In the genomic region with DNA sequence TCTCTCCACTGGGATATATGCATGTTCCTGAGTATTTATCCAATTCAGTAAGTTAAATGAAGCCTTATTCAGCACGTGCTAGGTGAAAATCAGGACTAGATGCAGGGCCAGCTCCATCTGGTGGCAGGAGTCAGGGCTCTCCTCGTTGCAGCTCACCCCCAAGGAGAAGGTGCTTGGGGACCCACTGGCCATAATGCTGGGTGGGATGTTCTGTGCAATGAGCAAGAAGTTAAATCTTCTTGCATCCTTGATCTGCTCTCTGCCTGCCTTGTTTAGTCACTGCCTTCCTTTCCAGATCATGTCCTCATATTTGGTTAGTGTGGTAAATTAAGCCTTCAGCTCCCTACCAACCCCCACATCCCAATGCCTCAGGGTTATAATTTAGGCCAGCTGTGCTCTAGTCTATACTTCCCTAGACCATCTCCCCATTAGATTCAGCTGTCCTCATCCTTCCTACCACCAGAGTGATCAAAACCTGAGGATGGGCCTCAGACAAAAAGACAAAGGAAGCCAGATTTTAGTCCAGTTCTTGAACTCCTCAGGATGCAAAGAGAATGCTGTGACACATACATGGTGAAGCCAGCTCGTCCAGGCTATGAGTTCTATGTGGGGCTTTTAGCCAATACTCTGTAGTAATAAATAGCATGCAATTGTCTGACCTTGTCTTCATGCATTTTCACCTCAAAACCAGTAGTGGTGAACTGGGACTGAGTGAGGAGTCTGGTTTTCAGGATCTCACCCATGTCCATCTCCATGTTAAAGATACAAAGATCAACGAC, we compare ENCODE assay signal across 9 cellular contexts. TPM values are rescaled to one million over a fixed set of nuclear protein-coding genes. Genes with fewer than 3 reads are reported as not detected.
DNase-seq lines count a peak whose midpoint lies in the region; FAIRE-seq and TF ChIP-seq lines count a peak whose summit lies in the region.
"Had no signal": no experiment of that assay in that cellular context is flagged by ENCODE, and none has a peak within 500 bp of the region (broad histone marks: within the 10 kb centered on the region; RNA-seq: fewer than 3 reads in every experiment).

No MANE protein-coding gene starts in this region.

- H3K4me1 ChIP-seq in SK-N-SH (ENCODE audit: control insufficient read depth in 1 of 2, insufficient read depth in 2 of 2, low read depth in 1 of 2, low read length in 1 of 2), result peaks cover 0 to 2% of the 10 kb centered on the region in 2 experiments; a peak in 1 of 4 replicates
- peaks cover 27% of the 10 kb centered on the region for H3K4me1 ChIP-seq in keratinocyte (ENCODE audit: control insufficient read depth, extremely low read depth, insufficient read depth, low read length)
- H3K4me1 ChIP-seq in BE2C, result no peaks in the 10 kb centered on the region
- peaks cover 7% of the 10 kb centered on the region for H3K4me1 ChIP-seq in suprapubic skin

- TF ChIP-seq POLR2A in suprapubic skin (IDR thresholded peaks at IDR 0.05), result no peak

- POLR2A ChIA-PET in SK-N-SH (lab: Yijun Ruan, JAX), result no interaction called here

- peak; percentile 72 for DNase-seq in AG10803 (ENCODE audit: low read depth)
- peak; percentile 30 for DNase-seq in HT1080 (ENCODE audit: low read depth)
- peak; percentile 16 for DNase-seq in SK-N-SH
- DNase-seq in keratinocyte (ENCODE audit: low read depth, low spot score), result no peak
- DNase-seq in BE2C, result no peak
- DNase-seq in NK-92 treated with Interleukin-12 subunit alpha and Interleukin-12 subunit beta, amount 100 ng/mL, for 24 hours (lab: John Stamatoyannopoulos, UW), result no peak
- no peak for DNase-seq in T-helper 2 cell
- DNase-seq in suprapubic skin (ENCODE audit: low spot score in 2 of 2), result no peak

- FAIRE-seq in keratinocyte (lab: Jason Lieb, UNC), result peak; percentile 49
- FAIRE-seq: colon had no signal

- TF ChIP-seq EP300 in SK-N-SH (IDR thresholded peaks at IDR 0.05; ENCODE audit: borderline replicate concordance in 1 of 2, low read depth in 1 of 2, low read length in 1 of 2), result no peak
- no peak for TF ChIP-seq EP300 in suprapubic skin (IDR thresholded peaks at IDR 0.05)

- no peaks in the 10 kb centered on the region for H3K9me1 ChIP-seq in keratinocyte (ENCODE audit: control insufficient read depth, extremely low read depth, insufficient read depth, low read length)

- dilution Hi-C loops in keratinocyte (cut with MboI; ENCODE audit: extremely low pct_ligation_motif_present, low sequenced_read_pairs), result no loop called here

- H4K20me1 ChIP-seq in SK-N-SH (ENCODE audit: insufficient read depth) (no peaks in the 10 kb centered on the region), keratinocyte (ENCODE audit: control insufficient read depth, extremely low read depth, insufficient read depth, low read length) (no peaks in the 10 kb centered on the region)

- H3K9ac ChIP-seq in SK-N-SH (no peak overlapping the region), keratinocyte (ENCODE audit: control insufficient read depth, extremely low read depth, insufficient read depth, low read length) (no peak overlapping the region)

- H3K27me3 ChIP-seq in SK-N-SH (ENCODE audit: insufficient read depth) (no peaks in the 10 kb centered on the region), keratinocyte (ENCODE audit: control insufficient read depth, extremely low read depth, insufficient read depth, low read length) (no peaks in the 10 kb centered on the region), BE2C (no peaks in the 10 kb centered on the region), suprapubic skin (no peaks in the 10 kb centered on the region)

- peak; percentile 46 for TF ChIP-seq RAD21 in SK-N-SH (IDR thresholded peaks at IDR 0.05; ENCODE audit: low read length)

- H3K27ac ChIP-seq in SK-N-SH (ENCODE audit: low read depth in 2 of 2, low read length in 1 of 2) (no peak overlapping the region), keratinocyte (ENCODE audit: control insufficient read depth, insufficient read depth, low read length) (no peak overlapping the region), suprapubic skin (no peak overlapping the region)

- 6% methylated on average over 4 of the region's 4 CpGs for WGBS in SK-N-SH (ENCODE audit: low lambda C conversion rate)
- 37% methylated on average over 4 of the region's 4 CpGs for WGBS in suprapubic skin

- H3K9me3 ChIP-seq in SK-N-SH, result no peaks in the 10 kb centered on the region
- H3K9me3 ChIP-seq in keratinocyte (ENCODE audit: control insufficient read depth, low read depth, low read length), result no peaks in the 10 kb centered on the region
- H3K9me3 ChIP-seq in BE2C, result no peaks in the 10 kb centered on the region
- no peaks in the 10 kb centered on the region for H3K9me3 ChIP-seq in suprapubic skin

- no peaks in the 10 kb centered on the region for H3K36me3 ChIP-seq in SK-N-SH (replicated peaks in 1 of 2; ENCODE audit: control insufficient read depth in 1 of 2, insufficient read depth in 2 of 2, low read length in 1 of 2)
- H3K36me3 ChIP-seq in keratinocyte (ENCODE audit: control insufficient read depth in 2 of 2, extremely low read depth in 1 of 2, insufficient read depth in 2 of 2, low read length in 2 of 2), result no peaks in the 10 kb centered on the region
- no peaks in the 10 kb centered on the region for H3K36me3 ChIP-seq in BE2C
- no peaks in the 10 kb centered on the region for H3K36me3 ChIP-seq in suprapubic skin

- H3K4me3 ChIP-seq in AG10803 (ENCODE audit: low read length) (no peak overlapping the region), SK-N-SH (ENCODE audit: low read depth in 2 of 2, low read length in 1 of 2) (no peak overlapping the region), keratinocyte (ENCODE audit: control insufficient read depth in 2 of 3, extremely low read depth in 1 of 3, insufficient read depth in 2 of 3, low read depth in 1 of 3, low read length in 3 of 3) (no peak overlapping the region), BE2C (ENCODE audit: low read depth, low read length) (no peak overlapping the region), suprapubic skin (no peak overlapping the region)

- no peaks in the 10 kb centered on the region for H3F3A ChIP-seq in SK-N-SH (replicated peaks; ENCODE audit: insufficient read depth)

- TF ChIP-seq CTCF in AG10803 (conservative IDR thresholded peaks at IDR 0.05; ENCODE audit: low read length) (peak; percentile 70), SK-N-SH (IDR thresholded peaks at IDR 0.05) (peak; percentile 47), keratinocyte (optimal IDR thresholded peaks at IDR 0.05 in 1 of 3, IDR thresholded peaks at IDR 0.05 in 1 of 3, conservative IDR thresholded peaks at IDR 0.05 in 1 of 3; ENCODE audit: extremely low read depth in 1 of 3, insufficient read depth in 2 of 3, low read length in 3 of 3) (peak; percentile 63 to 89 (median 79)), BE2C (IDR thresholded peaks at IDR 0.05; ENCODE audit: low read depth, low read length) (no peak), suprapubic skin (IDR thresholded peaks at IDR 0.05) (peak in 1 of 2 donors; percentile 24)

- H3K4me2 ChIP-seq in SK-N-SH (no peak overlapping the region), keratinocyte (ENCODE audit: control insufficient read depth, extremely low read depth, insufficient read depth, low read depth, low read length) (no peak overlapping the region)

- H3K79me2 ChIP-seq in SK-N-SH (ENCODE audit: insufficient read depth) (no peaks in the 10 kb centered on the region), keratinocyte (ENCODE audit: control insufficient read depth, insufficient read depth, low read length) (no peaks in the 10 kb centered on the region)

- CTCF ChIA-PET in SK-N-SH (lab: Yijun Ruan, JAX), result interaction anchor here (0.5 to 2.6 kb wide), 5 partner anchors 30 to 1016 kb away, joined by 3 to 7 read pairs (median 3); no protein-coding TSS in a partner anchor

- no peaks in the 10 kb centered on the region for H3K9me2 ChIP-seq in SK-N-SH

- H2AFZ ChIP-seq in SK-N-SH (ENCODE audit: low read depth) (no peak overlapping the region), keratinocyte (ENCODE audit: control insufficient read depth, low read length) (no peak overlapping the region)

TF ChIP-seq in SK-N-SH, 30 proteins besides CTCF, POLR2A, EP300 and RAD21:
- no peak for TF ChIP-seq POLR2AphosphoS5 (IDR thresholded peaks at IDR 0.05; ENCODE audit: low read depth, low read length)
- peak; percentile 26; the same call in 1 of the 2 replicates for TF ChIP-seq SMC3 (IDR thresholded peaks at IDR 0.05; ENCODE audit: low read depth, low read length)

RNA-seq across cellular contexts. Expression of gene SEC16B, which starts 55.9 kb away (rescaled TPM):
- 0.59 and 1.5 TPM in 2 replicates for total RNA-seq in HT1080 (2014; rRNA removed; shearing (Covaris generic))
- 0.90 and 0.97 TPM in 2 replicates for polyA plus RNA-seq in HT1080 (2015; cell fraction: cytosol; rRNA removed)
- 1.6 TPM in 2 replicates for polyA plus RNA-seq in HT1080 (2015; cell fraction: nucleus; rRNA removed)
- polyA plus RNA-seq in SK-N-SH (2012; rRNA removed), result 0.31 and 0.32 TPM in 2 replicates
- polyA plus RNA-seq in SK-N-SH (2012; cell fraction: cytosol; rRNA removed), result 0.18 TPM in 2 replicates
- polyA plus RNA-seq in SK-N-SH (2012; cell fraction: nucleus; rRNA removed), result 1.1 and 1.7 TPM in 2 replicates
- 1.2 to 1.3 TPM (median 1.2 TPM) in 3 replicates for polyA plus RNA-seq in keratinocyte
- 0.45 TPM for polyA plus RNA-seq in keratinocyte (2011; ENCODE audit: low read depth)
- polyA plus RNA-seq in keratinocyte (2011; cell fraction: cytosol; rRNA removed), result 0.55 and 0.70 TPM in 2 replicates
- polyA plus RNA-seq in keratinocyte (2011; cell fraction: nucleus; rRNA removed), result 3.5 TPM in 2 replicates
- 0.72 and 1.0 TPM in 2 replicates for polyA plus RNA-seq in keratinocyte (2012; ENCODE audit: low replicate concordance)
- 0.63 to 1.3 TPM (median 1.1 TPM) in 3 replicates for polyA minus RNA-seq in keratinocyte
- polyA minus RNA-seq in keratinocyte (2011; cell fraction: cytosol; rRNA and poly(A)+ RNA removed), result not detected
- polyA minus RNA-seq in keratinocyte (2011; cell fraction: nucleus; rRNA and poly(A)+ RNA removed), result 1.2 and 2.2 TPM in 2 replicates
- not detected for polyA plus RNA-seq in BE2C (2012; ENCODE audit: insufficient read depth, insufficient read length, low read depth)
- 1 to 10 TPM; 1.7 to 6.4 (median 2.5) TPM for total RNA-seq in suprapubic skin

Comparison
In these comparisons a context has a peak if more than half of its experiments do, and no peak if none do; other contexts are left out.
1. DNase-seq: peak in AG10803 (single experiment), HT1080 (single experiment) and SK-N-SH (single experiment); none in keratinocyte (single experiment), BE2C (single experiment), NK-92 treated with Interleukin-12 subunit alpha and Interleukin-12 subunit beta, amount 100 ng/mL, for 24 hours (single experiment), T-helper 2 cell (0 of 5) and suprapubic skin (0 of 2).